ENCODE assay signal across 29 cellular contexts in the genomic region with DNA sequence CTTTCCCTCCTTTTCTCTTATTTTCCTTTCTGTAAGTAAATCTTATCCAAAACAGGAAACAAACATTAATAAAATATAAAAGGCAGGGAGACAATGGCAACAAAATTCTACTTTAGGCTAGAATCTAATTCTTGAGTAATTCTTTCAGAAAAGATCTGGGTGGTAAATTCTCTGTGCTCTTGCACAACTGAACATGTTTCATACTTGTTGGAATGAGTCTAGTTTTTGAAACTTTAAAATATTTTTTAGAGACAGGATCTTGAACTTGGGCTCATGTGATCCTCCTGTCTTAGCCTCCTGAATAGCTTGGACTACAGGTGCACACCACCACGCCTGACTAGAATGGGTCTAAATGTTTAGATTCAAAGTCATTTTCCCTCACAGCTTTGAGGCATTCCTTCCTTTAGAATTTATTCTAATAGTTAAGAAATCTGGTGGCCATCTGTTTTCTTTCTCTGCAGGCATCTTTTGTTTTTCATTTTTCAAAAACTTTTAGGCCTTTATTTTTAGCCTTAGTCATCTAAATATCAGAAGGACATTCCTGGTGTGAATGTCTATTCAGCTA.
A peak's percentile ranks its signal among the peaks of the same experiment; 100 is the strongest.
DNase-seq lines count a peak whose midpoint lies in the region; ATAC-seq and TF ChIP-seq lines count a peak whose summit lies in the region.
"Had no signal": no experiment of that assay in that cellular context is flagged by ENCODE, and none has a peak within 500 bp of the region (broad histone marks: within the 10 kb centered on the region; RNA-seq: fewer than 3 reads in every experiment).

No MANE protein-coding gene starts in this region.

- H3K27ac Mint-ChIP-seq in chondrocyte (ENCODE audit: unreplicated experiment) = peak overlapping the region; percentile 28
- H3K27ac Mint-ChIP-seq: activated naive CD8-positive, alpha-beta T cell; activated T-cell treated with anti-CD3 and anti-CD28 coated beads, Interleukin-2, amount 50 U/mL, for 24 hours; B cell; CD8-positive, alpha-beta T cell; mesothelial cell of epicardium had no signal

- no peak overlapping the region for H3K27ac ChIP-seq in breast epithelium
- H3K27ac ChIP-seq: A549, tibial artery had no signal

- H3K4me3 Mint-ChIP-seq in chondrocyte (ENCODE audit: unreplicated experiment) = no peak overlapping the region
- H3K4me3 Mint-ChIP-seq: activated naive CD8-positive, alpha-beta T cell; activated T-cell treated with anti-CD3 and anti-CD28 coated beads, Interleukin-2, amount 50 U/mL, for 24 hours; B cell; CD8-positive, alpha-beta T cell; mesothelial cell of epicardium had no signal

- peak; percentile 15 for DNase-seq in AG08395 (ENCODE audit: low spot score)
- peak; percentile 32 for DNase-seq in GM04503 (ENCODE audit: low read depth)
- no peak for DNase-seq in chondrocyte (ENCODE audit: low spot score)
- DNase-seq in fibroblast of the aortic adventitia (ENCODE audit: low read depth) = peak; percentile 56
- no peak for DNase-seq in breast epithelium (ENCODE audit: low spot score in 2 of 2)
- no peak for DNase-seq in NCI-H2107 treated with DMSO at 0.1 percent for 48 hours (lab: John Stamatoyannopoulos, UW; ENCODE audit: unreplicated experiment)
- no peak for DNase-seq in left cardiac atrium
- DNase-seq: activated CD4-positive, alpha-beta T cell treated with anti-CD3 and anti-CD28 coated beads, Interleukin-2, amount 50 U/mL, for 1 hour; activated CD4-positive, CD25-positive, alpha-beta regulatory T cell; activated effector memory CD4-positive, alpha-beta T cell treated with anti-CD3 and anti-CD28 coated beads, Interleukin-2, amount 50 U/mL, for 16 hours; activated T-cell treated with anti-CD3 and anti-CD28 coated beads, Interleukin-2, amount 50 U/mL, for 24 hours; aorta; CD8-positive, alpha-beta T cell; islet precursor cell; left ventricle myocardium superior; NCI-H1092 treated with DMSO at 0.1 percent for 48 hours; NCI-H187; NCI-H2171 treated with DMSO at 0.1 percent for 48 hours; NCI-H510A; posterior cingulate gyrus; right cardiac atrium; stimulated activated CD4-positive, alpha-beta T cell treated with anti-CD3 and anti-CD28 coated beads, Interleukin-4, amount 100 ng/mL, for 1 hour; tibial artery had no signal

- no peak for TF ChIP-seq POLR2A in breast epithelium (IDR thresholded peaks at IDR 0.05)

- H3K27me3 ChIP-seq in breast epithelium = no peaks in the 10 kb centered on the region
- H3K27me3 ChIP-seq: tibial artery had no signal

- H3K4me3 ChIP-seq in fibroblast of the aortic adventitia (ENCODE audit: low read depth, low read length) (no peak overlapping the region), breast epithelium (no peak overlapping the region)
- H3K4me3 ChIP-seq: A549, tibial artery had no signal

- peaks cover 11% of the 10 kb centered on the region for H3K4me1 Mint-ChIP-seq in chondrocyte (ENCODE audit: low read depth)

- peaks cover 4% of the 10 kb centered on the region for H3K9me3 Mint-ChIP-seq in chondrocyte (ENCODE audit: low read depth)
- H3K9me3 Mint-ChIP-seq: activated T-cell treated with anti-CD3 and anti-CD28 coated beads, Interleukin-2, amount 50 U/mL, for 24 hours; CD8-positive, alpha-beta T cell had no signal

- H3K36me3 Mint-ChIP-seq in chondrocyte (ENCODE audit: low read depth) = peaks cover 3% of the 10 kb centered on the region

- H3K27me3 Mint-ChIP-seq in chondrocyte (ENCODE audit: low read depth) = no peaks in the 10 kb centered on the region
- H3K27me3 Mint-ChIP-seq: activated naive CD8-positive, alpha-beta T cell; activated T-cell treated with anti-CD3 and anti-CD28 coated beads, Interleukin-2, amount 50 U/mL, for 24 hours; B cell had no signal

- H3K4me1 ChIP-seq in breast epithelium = no peaks in the 10 kb centered on the region
- H3K4me1 ChIP-seq: A549, tibial artery had no signal

- no peaks in the 10 kb centered on the region for H3K36me3 ChIP-seq in breast epithelium
- H3K36me3 ChIP-seq: tibial artery had no signal

- intact Hi-C loops in breast epithelium (cut with DNase I; ENCODE audit: low total_unique reads) (loop anchor here (2.0 kb wide), 1 partner anchor 20 kb away; no protein-coding TSS in a partner anchor), left cardiac atrium (cut with DNase I) (no loop called here)

- no peaks in the 10 kb centered on the region for H3K9me3 ChIP-seq in breast epithelium
- H3K9me3 ChIP-seq: A549, tibial artery had no signal

- ATAC-seq in GM19397 (IDR thresholded peaks at IDR 0.05; ENCODE audit: unreplicated experiment) = no peak
- ATAC-seq in left cardiac atrium = no peak
- ATAC-seq: A549; CD8-positive, alpha-beta T cell; HCT116; left ventricle myocardium superior; right cardiac atrium had no signal

- TF ChIP-seq CTCF in chondrocyte (IDR thresholded peaks at IDR 0.05) (no peak), fibroblast of the aortic adventitia (IDR thresholded peaks at IDR 0.05; ENCODE audit: insufficient read depth, low read length) (no peak), breast epithelium (IDR thresholded peaks at IDR 0.05) (no peak)

Comparison
In these comparisons a context has a peak if more than half of its experiments do, and no peak if none do; other contexts are left out.
1. DNase-seq: peak in AG08395 (single experiment), GM04503 (single experiment) and fibroblast of the aortic adventitia (single experiment); none in chondrocyte (single experiment), breast epithelium (0 of 2), NCI-H2107 treated with DMSO at 0.1 percent for 48 hours (single experiment) and left cardiac atrium (single experiment).